Comparison of ENCODE assay signal across 11 cellular contexts in the genomic region with DNA sequence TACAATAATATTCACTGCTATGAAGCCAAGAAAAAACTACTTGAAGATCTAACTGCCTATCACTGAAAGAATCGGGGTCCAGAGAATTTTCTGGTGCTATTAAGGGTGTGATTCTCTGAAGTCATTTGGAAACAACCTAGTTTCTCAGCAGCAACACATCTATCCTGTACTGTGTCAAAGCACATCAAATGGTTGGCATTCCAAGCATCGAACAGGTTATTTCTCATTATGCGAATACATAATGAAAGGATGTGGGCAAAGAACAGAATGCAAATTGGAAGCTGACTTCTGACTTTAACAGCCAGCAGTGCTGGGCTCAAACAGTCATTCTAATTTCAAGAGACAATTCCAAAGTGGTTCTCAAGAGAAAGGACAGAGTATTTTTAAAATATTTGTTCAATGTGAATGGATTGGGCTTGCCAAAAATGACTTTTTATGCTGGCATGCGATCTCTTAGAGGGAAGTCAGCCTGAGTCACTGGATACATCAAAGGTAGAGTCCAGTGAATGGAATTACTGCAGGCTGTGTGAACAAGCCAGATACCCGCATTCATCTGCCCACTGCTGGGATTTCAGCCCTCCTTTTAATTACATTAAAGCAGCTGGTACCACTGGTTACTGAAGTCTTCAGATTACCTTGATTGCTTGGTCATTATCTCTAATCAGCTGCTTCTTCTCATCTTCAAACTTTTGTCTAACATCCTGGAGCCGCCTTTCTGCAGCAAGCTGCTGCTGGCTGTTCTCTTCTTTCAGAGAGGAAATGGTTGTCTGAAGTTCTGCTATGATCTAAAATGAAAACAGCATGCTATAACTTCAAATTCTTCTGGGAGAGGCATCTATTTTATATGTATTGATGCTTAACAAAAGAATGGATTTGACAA.
DNase-seq lines count a peak whose midpoint lies in the region; ATAC-seq and TF ChIP-seq lines count a peak whose summit lies in the region.
"Had no signal": no experiment of that assay in that cellular context is flagged by ENCODE, and none has a peak within 500 bp of the region (broad histone marks: within the 10 kb centered on the region; RNA-seq: fewer than 3 reads in every experiment).

No MANE protein-coding gene starts in this region.

- no peaks in the 10 kb centered on the region for H3K27me3 ChIP-seq in thoracic aorta (replicated peaks; ENCODE audit: insufficient read depth)
- H3K27me3 ChIP-seq: Peyer's patch had no signal

- peak overlapping the region; percentile 9 for H3K27ac Mint-ChIP-seq in activated naive CD8-positive, alpha-beta T cell
- H3K27ac Mint-ChIP-seq in activated naive CD8-positive, alpha-beta T cell treated with anti-CD3 and anti-CD28 coated beads for 36 hours, result no peak overlapping the region

- no peaks in the 10 kb centered on the region for H3K36me3 Mint-ChIP-seq in activated naive CD8-positive, alpha-beta T cell
- no peaks in the 10 kb centered on the region for H3K36me3 Mint-ChIP-seq in activated naive CD8-positive, alpha-beta T cell treated with anti-CD3 and anti-CD28 coated beads for 36 hours

- TF ChIP-seq CTCF in thoracic aorta (IDR thresholded peaks at IDR 0.05), result no peak

- H3K4me1 ChIP-seq in thoracic aorta (ENCODE audit: control insufficient read depth in 1 of 2, low read depth in 2 of 2), result peaks cover 13 to 15% of the 10 kb centered on the region in 2 donors
- H3K4me1 ChIP-seq: Peyer's patch had no signal

- H3K27ac ChIP-seq in thoracic aorta, result no peak overlapping the region
- H3K27ac ChIP-seq: C4-2B, Peyer's patch had no signal

- no peak for ATAC-seq in thoracic aorta (ENCODE audit: insufficient number of reproducible peaks, low FRiP score, low read depth)

- no peak for DNase-seq in activated naive CD8-positive, alpha-beta T cell treated with anti-CD3 and anti-CD28 coated beads for 36 hours
- DNase-seq in T1000 (lab: John Stamatoyannopoulos, UW) (peak; percentile 20), glomerular visceral epithelial cell (ENCODE audit: extremely low spot score) (peak; percentile 49), thoracic aorta (ENCODE audit: low spot score) (no peak), medulla oblongata (ENCODE audit: extremely low spot score) (no peak), pons (ENCODE audit: low spot score) (no peak), SIG-M5 (lab: John Stamatoyannopoulos, UW) (no peak)
- DNase-seq: activated T-cell treated with anti-CD3 and anti-CD28 coated beads, Interleukin-2, amount 50 U/mL, for 48 hours; Peyer's patch had no signal

- no peaks in the 10 kb centered on the region for H3K27me3 Mint-ChIP-seq in activated naive CD8-positive, alpha-beta T cell
- no peaks in the 10 kb centered on the region for H3K27me3 Mint-ChIP-seq in activated naive CD8-positive, alpha-beta T cell treated with anti-CD3 and anti-CD28 coated beads for 36 hours

- no peaks in the 10 kb centered on the region for H3K9me3 Mint-ChIP-seq in activated naive CD8-positive, alpha-beta T cell (ENCODE audit: low read depth)
- H3K9me3 Mint-ChIP-seq in activated naive CD8-positive, alpha-beta T cell treated with anti-CD3 and anti-CD28 coated beads for 36 hours, result peaks cover 2% of the 10 kb centered on the region

- peak overlapping the region; percentile 3 for H3K4me3 Mint-ChIP-seq in activated naive CD8-positive, alpha-beta T cell
- H3K4me3 Mint-ChIP-seq in activated naive CD8-positive, alpha-beta T cell treated with anti-CD3 and anti-CD28 coated beads for 36 hours, result no peak overlapping the region

- H3K4me3 ChIP-seq in thoracic aorta, result peak overlapping the region; percentile 21
- H3K4me3 ChIP-seq: Peyer's patch had no signal

- H3K4me1 Mint-ChIP-seq in activated naive CD8-positive, alpha-beta T cell (ENCODE audit: low read depth), result peaks cover 27% of the 10 kb centered on the region
- H3K4me1 Mint-ChIP-seq in activated naive CD8-positive, alpha-beta T cell treated with anti-CD3 and anti-CD28 coated beads for 36 hours, result peaks cover 17% of the 10 kb centered on the region

- H3K36me3 ChIP-seq in thoracic aorta, result no peaks in the 10 kb centered on the region
- H3K36me3 ChIP-seq: Peyer's patch had no signal

- peaks cover 6% of the 10 kb centered on the region for H3K9me3 ChIP-seq in thoracic aorta
- H3K9me3 ChIP-seq: Peyer's patch had no signal

Comparison
In these comparisons a context has a peak if more than half of its experiments do, and no peak if none do; other contexts are left out.
1. DNase-seq: peak in T1000 (single experiment) and glomerular visceral epithelial cell (single experiment); none in activated naive CD8-positive, alpha-beta T cell treated with anti-CD3 and anti-CD28 coated beads for 36 hours (single experiment), thoracic aorta (single experiment), medulla oblongata (single experiment), pons (single experiment) and SIG-M5 (single experiment).